In the genomic region with DNA sequence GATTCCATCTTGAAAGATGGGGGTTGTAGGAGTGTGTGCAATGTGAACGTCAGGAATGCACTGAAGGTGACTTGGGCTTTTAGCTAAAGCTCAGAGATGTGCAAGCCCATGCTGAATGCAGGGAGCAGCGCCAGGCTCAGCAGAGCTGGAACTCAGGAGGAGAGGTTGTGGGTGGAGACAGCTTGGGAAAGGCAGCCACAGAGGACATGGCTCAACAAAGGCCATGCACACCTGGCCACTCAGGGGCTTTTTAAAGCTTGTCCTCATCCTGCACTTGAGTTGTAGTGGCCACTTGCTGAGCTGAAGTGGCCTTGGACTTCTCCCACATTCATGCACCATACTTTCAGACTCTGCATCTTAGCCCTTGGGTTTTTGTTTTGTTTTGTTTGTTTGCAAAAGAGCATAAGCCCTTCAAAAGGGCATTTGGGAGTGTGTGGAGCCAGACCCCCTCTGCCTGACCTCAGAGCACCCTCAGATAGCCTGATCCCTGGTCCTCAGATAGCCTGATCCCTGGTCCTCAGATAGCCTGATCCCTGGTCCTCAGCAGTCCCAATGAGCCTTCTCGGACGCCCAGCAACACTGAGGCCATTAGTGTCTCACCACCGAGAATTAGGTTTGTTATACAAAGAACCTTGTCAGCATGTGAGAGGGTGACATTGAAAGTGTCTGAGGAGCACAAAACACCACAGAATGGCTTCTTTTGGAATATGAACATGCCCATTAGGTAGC, we compare ENCODE assay signal across 17 cellular contexts. TPM values are rescaled to one million over a fixed set of nuclear protein-coding genes. Genes with fewer than 3 reads are reported as not detected.
DNase-seq lines count a peak whose midpoint lies in the region; ATAC-seq and TF ChIP-seq lines count a peak whose summit lies in the region.
"Had no signal": no experiment of that assay in that cellular context is flagged by ENCODE, and none has a peak within 500 bp of the region (broad histone marks: within the 10 kb centered on the region; RNA-seq: fewer than 3 reads in every experiment).

No MANE protein-coding gene starts in this region.

- H4K20me1 ChIP-seq in Loucy (ENCODE audit: insufficient read depth, low read length, poor library complexity, severe bottlenecking), result peaks cover 1% of the 10 kb centered on the region

- H3K79me2 ChIP-seq in Loucy (ENCODE audit: insufficient read depth, low read length), result peaks cover 84% of the 10 kb centered on the region

- peak overlapping the region; percentile 45 for H3K4me2 ChIP-seq in Loucy (ENCODE audit: low read depth, low read length, poor library complexity, severe bottlenecking)

- no peaks in the 10 kb centered on the region for H3K9me2 ChIP-seq in Loucy (replicated peaks; ENCODE audit: low read depth, low read length)

- no peak for TF ChIP-seq CTCF in Loucy (conservative IDR thresholded peaks at IDR 0.05; ENCODE audit: low read length)
- TF ChIP-seq CTCF in nephron progenitor cell (IDR thresholded peaks at IDR 0.05), result no peak
- TF ChIP-seq CTCF in chondrocyte (IDR thresholded peaks at IDR 0.05), result no peak

- peak overlapping the region; percentile 44 for H3K9ac ChIP-seq in Loucy (ENCODE audit: low read depth, low read length, poor library complexity, severe bottlenecking)

- no peaks in the 10 kb centered on the region for H3K9me3 Mint-ChIP-seq in activated T-helper 17 cell treated with anti-CD3 and anti-CD28 coated beads, Interleukin-2, amount 50 U/mL, for 72 hours
- H3K9me3 Mint-ChIP-seq in nephron progenitor cell (no peaks in the 10 kb centered on the region), chondrocyte (ENCODE audit: low read depth) (no peaks in the 10 kb centered on the region)
- H3K9me3 Mint-ChIP-seq: endodermal cell had no signal

- H2AFZ ChIP-seq in Loucy (ENCODE audit: low read length), result no peak overlapping the region

- H3K4me1 Mint-ChIP-seq in activated T-helper 17 cell treated with anti-CD3 and anti-CD28 coated beads, Interleukin-2, amount 50 U/mL, for 72 hours, result peaks cover 71% of the 10 kb centered on the region
- H3K4me1 Mint-ChIP-seq in nephron progenitor cell (peaks cover 87% of the 10 kb centered on the region), chondrocyte (ENCODE audit: low read depth) (no peaks in the 10 kb centered on the region)

- no peak overlapping the region for H3K4me3 ChIP-seq in Loucy (ENCODE audit: low read length, poor library complexity, severe bottlenecking)
- H3K4me3 ChIP-seq: smooth muscle cell, vagina had no signal

- H3K36me3 Mint-ChIP-seq in activated T-helper 17 cell treated with anti-CD3 and anti-CD28 coated beads, Interleukin-2, amount 50 U/mL, for 72 hours (ENCODE audit: low read depth), result peaks cover 55% of the 10 kb centered on the region
- H3K36me3 Mint-ChIP-seq in nephron progenitor cell (ENCODE audit: low read depth), result no peaks in the 10 kb centered on the region
- H3K36me3 Mint-ChIP-seq in chondrocyte (ENCODE audit: low read depth), result no peaks in the 10 kb centered on the region

- H3K4me3 Mint-ChIP-seq in activated T-helper 17 cell treated with anti-CD3 and anti-CD28 coated beads, Interleukin-2, amount 50 U/mL, for 72 hours, result peak overlapping the region; percentile 83
- H3K4me3 Mint-ChIP-seq in nephron progenitor cell, result no peak overlapping the region
- no peak overlapping the region for H3K4me3 Mint-ChIP-seq in chondrocyte (ENCODE audit: unreplicated experiment)
- H3K4me3 Mint-ChIP-seq: endodermal cell had no signal

- no peaks in the 10 kb centered on the region for H3K27me3 Mint-ChIP-seq in activated T-helper 17 cell treated with anti-CD3 and anti-CD28 coated beads, Interleukin-2, amount 50 U/mL, for 72 hours
- peaks cover 4% of the 10 kb centered on the region for H3K27me3 Mint-ChIP-seq in nephron progenitor cell (ENCODE audit: low read depth, poor library complexity)
- H3K27me3 Mint-ChIP-seq in chondrocyte (ENCODE audit: low read depth), result peaks cover 2% of the 10 kb centered on the region

- peak overlapping the region; percentile 82 for H3K27ac Mint-ChIP-seq in activated T-helper 17 cell treated with anti-CD3 and anti-CD28 coated beads, Interleukin-2, amount 50 U/mL, for 72 hours
- H3K27ac Mint-ChIP-seq in nephron progenitor cell (peak overlapping the region; percentile 74), chondrocyte (ENCODE audit: unreplicated experiment) (no peak overlapping the region)

- DNase-seq in NCI-H748 (lab: John Stamatoyannopoulos, UW; ENCODE audit: unreplicated experiment), result peak; percentile 39
- no peak for DNase-seq in NCI-H748 treated with DMSO at 0.1 percent for 48 hours (lab: John Stamatoyannopoulos, UW)
- no peak for DNase-seq in nephron progenitor cell
- DNase-seq in GF-D8 (lab: John Stamatoyannopoulos, UW), result no peak
- DNase-seq in chondrocyte (ENCODE audit: low spot score), result no peak
- DNase-seq: glutamatergic neuron, left cardiac atrium, NCI-H1048, PC-3, T-helper 1 cell had no signal

- no peaks in the 10 kb centered on the region for H3K27me3 ChIP-seq in Loucy (ENCODE audit: insufficient read depth, low read length, poor library complexity, severe bottlenecking)
- H3K27me3 ChIP-seq: vagina had no signal

- H3K36me3 ChIP-seq in Loucy (ENCODE audit: insufficient read depth, low read length), result peaks cover 49% of the 10 kb centered on the region
- H3K36me3 ChIP-seq: vagina had no signal

- peaks cover 21% of the 10 kb centered on the region for H3F3A ChIP-seq in Loucy (ENCODE audit: low read depth)

- H3K4me1 ChIP-seq in Loucy (ENCODE audit: insufficient read depth, low read length, poor library complexity, severe bottlenecking), result peaks cover 96% of the 10 kb centered on the region
- H3K4me1 ChIP-seq: vagina had no signal

- ATAC-seq in activated T-helper 17 cell treated with anti-CD3 and anti-CD28 coated beads, Interleukin-2, amount 50 U/mL, for 72 hours (replicated peaks), result no peak
- ATAC-seq in GM18519 (IDR thresholded peaks at IDR 0.05; ENCODE audit: low FRiP score, unreplicated experiment), result no peak
- ATAC-seq: PC-3 had no signal

- H3K9me3 ChIP-seq in Loucy (ENCODE audit: insufficient read depth, low read depth, low read length), result no peaks in the 10 kb centered on the region
- H3K9me3 ChIP-seq: vagina had no signal

RNA-seq across cellular contexts. Expression of a gene that starts 12.5 kb away (rescaled TPM):
- total RNA-seq in activated T-helper 17 cell treated with anti-CD3 and anti-CD28 coated beads, Interleukin-2, amount 50 U/mL, for 72 hours, result 1 to 10 TPM; 4.0 to 4.4 TPM
- total RNA-seq in chondrocyte, result not detected in 3 replicates
- total RNA-seq: Daoy, endodermal cell, left cardiac atrium, PC-3, smooth muscle cell had no signal

RNA-seq across cellular contexts. Expression of a gene that starts 46.8 kb away (rescaled TPM):
- 10 to 100 TPM; 50.7 to 94.2 TPM for total RNA-seq in activated T-helper 17 cell treated with anti-CD3 and anti-CD28 coated beads, Interleukin-2, amount 50 U/mL, for 72 hours
- 0.24 TPM in 1 of 3 replicates, not detected in the others for total RNA-seq in chondrocyte
- total RNA-seq: PC-3, smooth muscle cell had no signal

RNA-seq across cellular contexts. Expression of a gene that starts 47.1 kb away (rescaled TPM):
- total RNA-seq in activated T-helper 17 cell treated with anti-CD3 and anti-CD28 coated beads, Interleukin-2, amount 50 U/mL, for 72 hours, result 1 to 10 TPM in 1 of 2 donors, under 1 TPM in 1; 0.37 to 1.3 TPM
- 0.22 TPM in 1 of 3 replicates, not detected in the others for total RNA-seq in chondrocyte

RNA-seq across cellular contexts. Expression of a gene that starts 54.1 kb away (rescaled TPM):
- total RNA-seq in activated T-helper 17 cell treated with anti-CD3 and anti-CD28 coated beads, Interleukin-2, amount 50 U/mL, for 72 hours, result 1 to 10 TPM in 1 of 2 donors, under 1 TPM in 1; 0.58 to 1.2 TPM
- not detected in 3 replicates for total RNA-seq in chondrocyte
- total RNA-seq: Daoy, endodermal cell, left cardiac atrium, PC-3, smooth muscle cell, vagina had no signal

Comparison
In these comparisons a context has a peak if more than half of its experiments do, and no peak if none do; other contexts are left out.
1. RNA of a gene that starts 46.8 kb away (total RNA-seq): 50.7 to 94.2 TPM in activated T-helper 17 cell treated with anti-CD3 and anti-CD28 coated beads, Interleukin-2, amount 50 U/mL, for 72 hours; 0.24 TPM in chondrocyte; every median in the first group is over 10 times any median in the second.